24 cellular contexts compared by ENCODE assay signal in the genomic region with DNA sequence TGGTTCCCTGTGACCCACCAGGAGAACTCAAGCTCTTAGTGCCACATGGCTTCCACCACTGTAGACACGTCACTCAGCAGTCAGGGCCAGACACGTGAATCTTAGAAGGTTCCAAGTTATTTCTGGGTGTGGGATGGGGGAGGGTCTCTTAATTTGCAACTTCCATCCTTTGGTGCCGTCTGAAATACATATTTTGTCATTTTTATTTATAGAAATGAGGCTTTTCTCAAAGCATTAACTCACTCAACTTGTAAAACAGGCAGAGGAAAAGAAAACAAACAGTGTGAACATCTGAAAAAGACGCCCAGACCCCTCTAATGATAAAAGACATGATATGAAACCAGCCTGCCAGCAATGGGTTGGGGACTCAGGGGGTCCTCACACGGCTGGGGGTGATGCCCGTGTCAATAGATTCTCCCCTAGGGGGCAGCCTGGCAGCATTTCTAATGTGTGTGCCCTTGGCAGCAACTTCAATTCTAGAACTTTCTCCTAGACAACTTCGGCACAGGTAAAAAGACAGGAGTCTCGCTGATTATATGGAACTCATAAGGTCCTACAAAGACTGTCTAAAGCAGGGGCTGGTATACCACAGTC. TPM values are rescaled to one million over a fixed set of nuclear protein-coding genes. Genes with fewer than 3 reads are reported as not detected.
DNase-seq lines count a peak whose midpoint lies in the region; ATAC-seq and TF ChIP-seq lines count a peak whose summit lies in the region.
"Had no signal": no experiment of that assay in that cellular context is flagged by ENCODE, and none has a peak within 500 bp of the region (broad histone marks: within the 10 kb centered on the region; RNA-seq: fewer than 3 reads in every experiment).

No MANE protein-coding gene starts in this region.

- no peak for TF ChIP-seq EP300 in esophagus muscularis mucosa (IDR thresholded peaks at IDR 0.05)

- no peak for TF ChIP-seq POLR2A in esophagus muscularis mucosa (IDR thresholded peaks at IDR 0.05; ENCODE audit: low read depth)
- no peak for TF ChIP-seq POLR2A in right lobe of liver (IDR thresholded peaks at IDR 0.05)

- H3K4me1 ChIP-seq in A673 (ENCODE audit: insufficient read depth, low read length, poor library complexity, severe bottlenecking) (peaks cover 26% of the 10 kb centered on the region), ascending aorta (peaks cover 0 to 42% of the 10 kb centered on the region in 2 donors), esophagus muscularis mucosa (peaks cover 29 to 91% (median 77%) of the 10 kb centered on the region in 4 donors), right lobe of liver (peaks cover 0 to 10% (median 0%) of the 10 kb centered on the region in 4 donors)
- H3K4me1 ChIP-seq: foreskin keratinocyte had no signal

- TF ChIP-seq CTCF in A673 (conservative IDR thresholded peaks at IDR 0.05; ENCODE audit: low read depth, low read length), result no peak
- 0 out of 2 replicates have a peak, but pooled peaks have one; percentile 21 for TF ChIP-seq CTCF in HFFc6 (IDR thresholded peaks at IDR 0.05)
- no peak for TF ChIP-seq CTCF in ascending aorta (IDR thresholded peaks at IDR 0.05)
- TF ChIP-seq CTCF in esophagus muscularis mucosa (IDR thresholded peaks at IDR 0.05), result no peak
- no peak for TF ChIP-seq CTCF in right lobe of liver (IDR thresholded peaks at IDR 0.05)

- H3K27ac Mint-ChIP-seq in HFFc6, result no peak overlapping the region
- H3K27ac Mint-ChIP-seq: activated naive CD8-positive, alpha-beta T cell treated with anti-CD3 and anti-CD28 coated beads, Interleukin-2, amount 10 ng/mL, durations not matched to agents 7 days and 5 days had no signal

- H3K4me1 Mint-ChIP-seq in HFFc6 (ENCODE audit: low read depth), result peaks cover 15% of the 10 kb centered on the region

- peaks cover 11% of the 10 kb centered on the region for H3K9me3 Mint-ChIP-seq in HFFc6

- H3K4me3 ChIP-seq in A673 (ENCODE audit: low read depth, low read length, poor library complexity, severe bottlenecking) (no peak overlapping the region), ascending aorta (no peak overlapping the region), esophagus muscularis mucosa (no peak overlapping the region), right lobe of liver (no peak overlapping the region)
- H3K4me3 ChIP-seq: A549, lower lobe of right lung, ovary had no signal

- CTCF ChIA-PET in A673 (lab: Charles Lee), result no interaction called here

- no peaks in the 10 kb centered on the region for H3K27me3 ChIP-seq in A673 (replicated peaks; ENCODE audit: insufficient read depth, low read depth, low read length, poor library complexity)
- no peaks in the 10 kb centered on the region for H3K27me3 ChIP-seq in ascending aorta
- no peaks in the 10 kb centered on the region for H3K27me3 ChIP-seq in esophagus muscularis mucosa
- H3K27me3 ChIP-seq in right lobe of liver, result no peaks in the 10 kb centered on the region
- H3K27me3 ChIP-seq: foreskin keratinocyte, ovary had no signal

- DNase-seq in A673 (ENCODE audit: low spot score) (no peak), HFFc6 (no peak), ascending aorta (ENCODE audit: low spot score in 2 of 2) (no peak), esophagus muscularis mucosa (ENCODE audit: extremely low spot score) (no peak), right lobe of liver (no peak), T-helper 9 cell (no peak)
- no peak for DNase-seq in effector CD4-positive, alpha-beta T cell
- DNase-seq: activated CD4-positive, alpha-beta T cell treated with anti-CD3 and anti-CD28 coated beads, Interleukin-2, amount 50 U/mL, for 1 hour; activated naive CD8-positive, alpha-beta T cell treated with anti-CD3 and anti-CD28 coated beads, Interleukin-2, amount 10 ng/mL, durations not matched to agents 7 days and 5 days; DMS 273 treated with DMSO at 0.1 percent for 48 hours; foreskin keratinocyte; lower lobe of right lung; NCI-H2029; ovary; PC-3; SHP77 treated with DMSO at 0.1 percent for 48 hours; stimulated activated CD4-positive, alpha-beta T cell treated with anti-CD3 and anti-CD28 coated beads, Interleukin-15, amount 100 ng/mL, for 24 hours; substantia nigra had no signal

- no peaks in the 10 kb centered on the region; the same call in 1 of the 2 replicates for H3K27me3 Mint-ChIP-seq in HFFc6 (ENCODE audit: insufficient read depth)

- POLR2A ChIA-PET in A673 (lab: Charles Lee; ENCODE audit: low non-redundant PET), result no interaction called here

- no peak overlapping the region for H3K4me3 Mint-ChIP-seq in HFFc6
- H3K4me3 Mint-ChIP-seq: activated naive CD8-positive, alpha-beta T cell treated with anti-CD3 and anti-CD28 coated beads, Interleukin-2, amount 10 ng/mL, durations not matched to agents 7 days and 5 days had no signal

- ATAC-seq in right lobe of liver, result no peak
- no peak for ATAC-seq in HG02970 (IDR thresholded peaks at IDR 0.05; ENCODE audit: low FRiP score, unreplicated experiment)
- ATAC-seq: A549, foreskin keratinocyte, lower lobe of right lung, PC-3 had no signal

- H3K9me3 ChIP-seq in A673 (ENCODE audit: low read depth, low read length, poor library complexity, severe bottlenecking), result peaks cover 8% of the 10 kb centered on the region
- peaks cover 0 to 5% of the 10 kb centered on the region in 2 donors for H3K9me3 ChIP-seq in ascending aorta
- H3K9me3 ChIP-seq in esophagus muscularis mucosa, result peaks cover 0 to 5% (median 0%) of the 10 kb centered on the region in 4 donors
- H3K9me3 ChIP-seq in right lobe of liver, result no peaks in the 10 kb centered on the region
- H3K9me3 ChIP-seq: ovary had no signal

- peaks cover 23% of the 10 kb centered on the region for H3K36me3 Mint-ChIP-seq in HFFc6 (ENCODE audit: low read depth)

- WGBS in esophagus muscularis mucosa, result 58% methylated on average over 8 of the region's 8 CpGs
- 80% methylated on average over 5 of the region's 8 CpGs for WGBS in right lobe of liver (ENCODE audit: insufficient coverage, low coverage, low lambda C conversion rate, missing lambda C conversion rate)

- intact Hi-C loops in A673 (cut with micrococcal nuclease; ENCODE audit: unreplicated experiment), result no loop called here
- intact Hi-C loops in ascending aorta (cut with DNase I), result loop anchor here (2.0 kb wide), 1 partner anchor 14 kb away; no protein-coding TSS in a partner anchor
- intact Hi-C loops in esophagus muscularis mucosa (cut with DNase I), result no loop called here
- intact Hi-C loops in right lobe of liver (cut with DNase I), result no loop called here

- peak overlapping the region; percentile 83 for H3K27ac ChIP-seq in A673 (ENCODE audit: low read depth, low read length, poor library complexity, severe bottlenecking)
- H3K27ac ChIP-seq in ascending aorta, result peak overlapping the region; percentile 63 to 66
- H3K27ac ChIP-seq in esophagus muscularis mucosa (replicated peaks in 1 of 4), result peak overlapping the region; percentile 20 to 75 (median 68)
- no peak overlapping the region for H3K27ac ChIP-seq in right lobe of liver
- H3K27ac ChIP-seq: A549, foreskin keratinocyte, HL-60, lower lobe of right lung, ovary had no signal

- no TSS peak for BruUV-seq in A673 (replicated peaks; lab: Mats Ljungman, UMichigan)

- H3K36me3 ChIP-seq in A673 (ENCODE audit: insufficient read depth, low read length, poor library complexity, severe bottlenecking) (no peaks in the 10 kb centered on the region), ascending aorta (peaks cover 0 to 8% of the 10 kb centered on the region in 2 donors), esophagus muscularis mucosa (peaks cover 6 to 14% (median 10%) of the 10 kb centered on the region in 4 donors), right lobe of liver (no peaks in the 10 kb centered on the region)
- H3K36me3 ChIP-seq: ovary had no signal

RNA-seq across cellular contexts. Expression of a gene that starts 15.4 kb away (rescaled TPM):
- total RNA-seq in A673 (2021), result 35.5 and 36.8 TPM in 2 replicates
- 10 to 100 TPM; 73.8 to 95.6 (median 78.7) TPM for total RNA-seq in HFFc6 (2021; fragmentation: NEBNext Ultra II Directional; extraction: Animal tissue kit (Norgen Biotek cat#: 25700))
- total RNA-seq in ascending aorta, result 87.3 TPM
- 100 to 1,000 TPM in 2 of 4 donors, 10 to 100 TPM in 2; 73.2 to 180 (median 99.9) TPM for total RNA-seq in esophagus muscularis mucosa
- total RNA-seq in right lobe of liver, result 1 to 10 TPM; 5.3 to 9.8 (median 7.6) TPM

RNA-seq across cellular contexts. Expression of a gene that starts 23.3 kb away (rescaled TPM):
- 0.63 TPM in 1 of 2 replicates, not detected in the other for total RNA-seq in A673 (2021)
- total RNA-seq in HFFc6 (2021; fragmentation: NEBNext Ultra II Directional; extraction: Animal tissue kit (Norgen Biotek cat#: 25700)), result not detected
- total RNA-seq in ascending aorta, result 12.6 TPM
- 1 to 10 TPM in 1 of 4 donors, under 1 TPM in 2, not detected in 1; 0.06 to 4.2 (median 0.17) TPM for total RNA-seq in esophagus muscularis mucosa
- 10 to 100 TPM in 5 of 6 experiments, 1 to 10 TPM in 1; 7.9 to 27.0 (median 16.5) TPM for total RNA-seq in right lobe of liver
- total RNA-seq: foreskin keratinocyte, IMR-90, myocyte, right cardiac atrium had no signal

RNA-seq across cellular contexts. Expression of a gene that starts 58.3 kb away (rescaled TPM):
- total RNA-seq in A673 (2021), result 35.9 and 36.3 TPM in 2 replicates
- 10 to 100 TPM; 22.7 to 25.3 (median 24.9) TPM for total RNA-seq in HFFc6 (2021; fragmentation: NEBNext Ultra II Directional; extraction: Animal tissue kit (Norgen Biotek cat#: 25700))
- 57.6 TPM for total RNA-seq in ascending aorta
- 10 to 100 TPM; 28.7 to 45.0 (median 34.2) TPM for total RNA-seq in esophagus muscularis mucosa
- 10 to 100 TPM in 4 of 6 experiments, 1 to 10 TPM in 2; 8.4 to 14.9 (median 10.3) TPM for total RNA-seq in right lobe of liver

Comparison
In these comparisons a context has a peak if more than half of its experiments do, and no peak if none do; other contexts are left out.
1. H3K27ac ChIP-seq: peak in A673 (single experiment), ascending aorta (2 of 2) and esophagus muscularis mucosa (4 of 4); none in right lobe of liver (0 of 3).